8 cellular contexts compared by ENCODE assay signal in genomic region chr3:28348286-28348636, GRCh38. TPM values are rescaled to one million over a fixed set of nuclear protein-coding genes. Genes with fewer than 3 reads are reported as not detected.
DNase-seq lines count a peak whose midpoint lies in the region; ATAC-seq, FAIRE-seq and TF ChIP-seq lines count a peak whose summit lies in the region.

No MANE protein-coding gene starts in this region.

- H3K27ac ChIP-seq in OCI-LY1 (ENCODE audit: low read depth, low read length, poor library complexity, severe bottlenecking) (peak overlapping the region; percentile 68), endothelial cell of umbilical vein (ENCODE audit: insufficient read depth, low read depth, low read length) (peak overlapping the region; percentile 98)

- CTCF ChIA-PET in endothelial cell of umbilical vein (lab: Charles Lee), result interaction anchor here (1.0 to 2.2 kb wide), 5 partner anchors 9 to 636 kb away, joined by 3 to 13 read pairs (median 4); no protein-coding TSS in a partner anchor

- ATAC-seq in activated CD4-positive, CD25-positive, alpha-beta regulatory T cell treated with anti-CD3 and anti-CD28 coated beads, Interleukin-2, amount 50 U/mL, for 24 hours, result peak; percentile 71 to 74
- peak in 1 of 2 donors; percentile 80 for ATAC-seq in naive thymus-derived CD8-positive, alpha-beta T cell
- no peak for ATAC-seq in HG02981 (IDR thresholded peaks at IDR 0.05; ENCODE audit: unreplicated experiment)
- ATAC-seq in HG03095 (IDR thresholded peaks at IDR 0.05; ENCODE audit: unreplicated experiment), result no peak

- TF ChIP-seq CTCF in OCI-LY1 (IDR thresholded peaks at IDR 0.05; ENCODE audit: low read length), result no peak; the same call in 1 of the 2 replicates
- TF ChIP-seq CTCF in endothelial cell of umbilical vein (IDR thresholded peaks at IDR 0.05; ENCODE audit: extremely low read depth in 1 of 2, insufficient read depth in 1 of 2, low read depth in 1 of 2, low read length in 2 of 2), result no peak

- H3K4me3 ChIP-seq in OCI-LY1 (ENCODE audit: low read depth, low read length, poor library complexity, severe bottlenecking), result peak overlapping the region; percentile 98
- peak overlapping the region; percentile 59 to 86 (median 69) for H3K4me3 ChIP-seq in endothelial cell of umbilical vein (replicated peaks in 1 of 3; ENCODE audit: insufficient read depth in 1 of 3, low read depth in 1 of 3, low read length in 3 of 3)

- H3K27me3 ChIP-seq in OCI-LY1 (ENCODE audit: insufficient read depth, low read length) (no peaks in the 10 kb centered on the region), endothelial cell of umbilical vein (ENCODE audit: control insufficient read depth in 2 of 2, insufficient read depth in 2 of 2, low read length in 2 of 2) (no peaks in the 10 kb centered on the region)

- peak overlapping the region; percentile 97 to 99 (median 99) for H3K27ac Mint-ChIP-seq in naive thymus-derived CD8-positive, alpha-beta T cell

- peaks cover 7% of the 10 kb centered on the region; the same call in 1 of the 2 replicates for H3K79me2 ChIP-seq in OCI-LY1 (ENCODE audit: insufficient read depth, low read length)
- peaks cover 31% of the 10 kb centered on the region for H3K79me2 ChIP-seq in endothelial cell of umbilical vein (ENCODE audit: control insufficient read depth, insufficient read depth, low read length)

- no peaks in the 10 kb centered on the region for H3F3A ChIP-seq in OCI-LY1 (ENCODE audit: insufficient read depth, low read length)

- dilution Hi-C loops in endothelial cell of umbilical vein (cut with MboI; ENCODE audit: extremely low pct_ligation_motif_present, low sequenced_read_pairs), result no loop called here

- BruUV-seq in endothelial cell of umbilical vein (replicated peaks; lab: Mats Ljungman, UMichigan), result no TSS peak

- peak overlapping the region; percentile 78 for H3K4me2 ChIP-seq in OCI-LY1 (ENCODE audit: low read length)
- H3K4me2 ChIP-seq in endothelial cell of umbilical vein (ENCODE audit: insufficient read depth, low read length), result peak overlapping the region; percentile 96

- peak overlapping the region; percentile 97 for H3K9ac ChIP-seq in OCI-LY1 (ENCODE audit: low read length)
- peak overlapping the region; percentile 98 for H3K9ac ChIP-seq in endothelial cell of umbilical vein (replicated peaks; ENCODE audit: extremely low read depth, insufficient read depth, low read length)

- no peaks in the 10 kb centered on the region for H3K9me1 ChIP-seq in endothelial cell of umbilical vein (replicated peaks; ENCODE audit: control insufficient read depth, extremely low read depth, insufficient read depth, low read length)

- no peak for FAIRE-seq in endothelial cell of umbilical vein (lab: Jason Lieb, UNC)
- FAIRE-seq in GM12892 (lab: Jason Lieb, UNC), result no peak

- H3K36me3 Mint-ChIP-seq in naive thymus-derived CD8-positive, alpha-beta T cell, result peaks cover 4 to 16% (median 9%) of the 10 kb centered on the region in 3 donors

- TF ChIP-seq POLR2A in endothelial cell of umbilical vein (IDR thresholded peaks at IDR 0.05; ENCODE audit: low read depth, low read length) (no peak), GM12892 (IDR thresholded peaks at IDR 0.05; ENCODE audit: low read depth, low read length) (no peak)

- no peak for DNase-seq in activated CD4-positive, CD25-positive, alpha-beta regulatory T cell treated with anti-CD3 and anti-CD28 coated beads, Interleukin-2, amount 50 U/mL, for 72 hours
- DNase-seq in endothelial cell of umbilical vein (ENCODE audit: low read depth, low spot score), result no peak
- no peak for DNase-seq in naive thymus-derived CD8-positive, alpha-beta T cell
- DNase-seq in GM12892 (ENCODE audit: insufficient read length), result no peak

- H3K9me3 ChIP-seq in OCI-LY1 (ENCODE audit: low read length) (0 out of 2 replicates have a peak, but pooled peaks cover 3% of the 10 kb centered on the region), endothelial cell of umbilical vein (replicated peaks; ENCODE audit: control insufficient read depth, insufficient read depth, low read length) (no peaks in the 10 kb centered on the region)

- peaks cover 46% of the 10 kb centered on the region for H3K4me1 ChIP-seq in OCI-LY1 (ENCODE audit: insufficient read depth, low read length, severe bottlenecking)
- H3K4me1 ChIP-seq in endothelial cell of umbilical vein (ENCODE audit: control insufficient read depth, extremely low read depth, insufficient read depth, low read length), result peaks cover 16% of the 10 kb centered on the region

- intact Hi-C loops in endothelial cell of umbilical vein (cut with micrococcal nuclease), result loop anchor here (2.0 to 10.0 kb wide), 3 partner anchors 719 to 893 kb away; no protein-coding TSS in a partner anchor

- POLR2A ChIA-PET in endothelial cell of umbilical vein (lab: Charles Lee), result no interaction called here
- POLR2A ChIA-PET in naive thymus-derived CD8-positive, alpha-beta T cell (lab: Charles Lee), result interaction anchor here (0.7 to 1.6 kb wide), 12 partner anchors 9 to 864 kb away, joined by 3 to 12 read pairs (median 6); partner anchors contain the start of genes EOMES and SLC4A7

- no peaks in the 10 kb centered on the region for H3K9me2 ChIP-seq in OCI-LY1 (ENCODE audit: low read depth, low read length)

- peaks cover 22 to 66% (median 55%) of the 10 kb centered on the region in 4 donors for H3K4me1 Mint-ChIP-seq in naive thymus-derived CD8-positive, alpha-beta T cell

- no peaks in the 10 kb centered on the region for H3K27me3 Mint-ChIP-seq in naive thymus-derived CD8-positive, alpha-beta T cell

- H4K20me1 ChIP-seq in OCI-LY1 (ENCODE audit: insufficient read depth, low read length), result no peaks in the 10 kb centered on the region
- no peaks in the 10 kb centered on the region for H4K20me1 ChIP-seq in endothelial cell of umbilical vein (replicated peaks; ENCODE audit: control insufficient read depth, extremely low read depth, insufficient read depth, low read length)

- no peaks in the 10 kb centered on the region for H3K36me3 ChIP-seq in OCI-LY1 (ENCODE audit: insufficient read depth, low read length)
- no peaks in the 10 kb centered on the region for H3K36me3 ChIP-seq in endothelial cell of umbilical vein (ENCODE audit: control insufficient read depth in 2 of 2, extremely low read depth in 1 of 2, insufficient read depth in 2 of 2, low read length in 2 of 2)

- H3K4me3 Mint-ChIP-seq in naive thymus-derived CD8-positive, alpha-beta T cell, result peak overlapping the region; percentile 92 to 99 (median 97)

- H2AFZ ChIP-seq in OCI-LY1 (ENCODE audit: low read length), result peak overlapping the region; percentile 80
- H2AFZ ChIP-seq in endothelial cell of umbilical vein (ENCODE audit: low read depth, low read length), result peak overlapping the region; percentile 72

- peaks cover 0 to 12% (median 5%) of the 10 kb centered on the region in 9 donors for H3K9me3 Mint-ChIP-seq in naive thymus-derived CD8-positive, alpha-beta T cell

TF ChIP-seq in endothelial cell of umbilical vein, 7 proteins besides CTCF, POLR2A, EP300 and RAD21:
- TF ChIP-seq MYC (IDR thresholded peaks at IDR 0.05; ENCODE audit: low read depth, low read length) (no peak), JUN (IDR thresholded peaks at IDR 0.05; ENCODE audit: borderline replicate concordance, insufficient read depth, insufficient read length, low read depth) (no peak), MAX (IDR thresholded peaks at IDR 0.05; ENCODE audit: insufficient read depth, insufficient read length) (no peak), GATA2 (IDR thresholded peaks at IDR 0.05; ENCODE audit: insufficient read depth, insufficient read length, low read depth, low read length) (no peak), EZH2 (IDR thresholded peaks at IDR 0.05; ENCODE audit: borderline replicate concordance, low read depth, low read length, severe bottlenecking) (no peak), POLR2AphosphoS5 (IDR thresholded peaks at IDR 0.05; ENCODE audit: insufficient read depth, low read depth, low read length) (no peak), FOS (IDR thresholded peaks at IDR 0.05; ENCODE audit: borderline replicate concordance, insufficient read depth, low read length) (no peak)

RNA-seq across cellular contexts. Expression of gene ZCWPW2, which starts 0.3 kb away (rescaled TPM):
- total RNA-seq in endothelial cell of umbilical vein, result 0.40 TPM in 1 of 2 replicates, not detected in the other
- polyA plus RNA-seq in endothelial cell of umbilical vein, result 0.04 and 0.05 TPM in 2 replicates
- polyA plus RNA-seq in endothelial cell of umbilical vein (2011; cell fraction: cytosol; rRNA removed), result 0.09 and 0.18 TPM in 2 replicates
- 0.15 and 0.50 TPM in 2 replicates for polyA plus RNA-seq in endothelial cell of umbilical vein (2011; cell fraction: nucleus; rRNA removed)
- polyA plus RNA-seq in endothelial cell of umbilical vein (2012), result 0.34 and 0.48 TPM in 2 replicates
- polyA minus RNA-seq in endothelial cell of umbilical vein, result not detected in 2 replicates
- not detected for polyA minus RNA-seq in endothelial cell of umbilical vein (2011; cell fraction: cytosol; rRNA and poly(A)+ RNA removed)
- not detected in 2 replicates for polyA minus RNA-seq in endothelial cell of umbilical vein (2011; cell fraction: nucleus; rRNA and poly(A)+ RNA removed)
- total RNA-seq in naive thymus-derived CD8-positive, alpha-beta T cell, result 1 to 10 TPM in 1 of 2 experiments, under 1 TPM in 1; 0.62 to 1.0 TPM
- polyA plus RNA-seq in naive thymus-derived CD8-positive, alpha-beta T cell, result under 1 TPM; 0.51 to 0.69 (median 0.68) TPM
- 0.34 TPM for polyA plus RNA-seq in GM12892 (2012; ENCODE audit: missing spikeins)

RNA-seq across cellular contexts. Expression of gene AZI2, which starts 0.4 kb away (rescaled TPM):
- total RNA-seq in endothelial cell of umbilical vein, result 39.5 and 50.0 TPM in 2 replicates
- polyA plus RNA-seq in endothelial cell of umbilical vein, result 13.5 and 17.4 TPM in 2 replicates
- polyA plus RNA-seq in endothelial cell of umbilical vein (2011; cell fraction: cytosol; rRNA removed), result 42.7 and 50.3 TPM in 2 replicates
- 57.3 and 70.2 TPM in 2 replicates for polyA plus RNA-seq in endothelial cell of umbilical vein (2011; cell fraction: nucleus; rRNA removed)
- 44.6 and 50.8 TPM in 2 replicates for polyA plus RNA-seq in endothelial cell of umbilical vein (2012)
- 14.9 and 21.2 TPM in 2 replicates for polyA minus RNA-seq in endothelial cell of umbilical vein
- polyA minus RNA-seq in endothelial cell of umbilical vein (2011; cell fraction: cytosol; rRNA and poly(A)+ RNA removed), result 30.5 TPM
- 59.3 and 81.4 TPM in 2 replicates for polyA minus RNA-seq in endothelial cell of umbilical vein (2011; cell fraction: nucleus; rRNA and poly(A)+ RNA removed)
- total RNA-seq in naive thymus-derived CD8-positive, alpha-beta T cell, result 10 to 100 TPM; 45.5 to 47.3 TPM
- 10 to 100 TPM; 41.3 to 54.0 (median 43.6) TPM for polyA plus RNA-seq in naive thymus-derived CD8-positive, alpha-beta T cell
- polyA plus RNA-seq in GM12892 (2012; ENCODE audit: missing spikeins), result 31.0 TPM

Comparison
In these comparisons a context has a peak if more than half of its experiments do, and no peak if none do; other contexts are left out.
1. ATAC-seq: peak in activated CD4-positive, CD25-positive, alpha-beta regulatory T cell treated with anti-CD3 and anti-CD28 coated beads, Interleukin-2, amount 50 U/mL, for 24 hours (2 of 2); none in HG02981 (single experiment) and HG03095 (single experiment).